8 cellular contexts compared by ENCODE assay signal in the genomic region with DNA sequence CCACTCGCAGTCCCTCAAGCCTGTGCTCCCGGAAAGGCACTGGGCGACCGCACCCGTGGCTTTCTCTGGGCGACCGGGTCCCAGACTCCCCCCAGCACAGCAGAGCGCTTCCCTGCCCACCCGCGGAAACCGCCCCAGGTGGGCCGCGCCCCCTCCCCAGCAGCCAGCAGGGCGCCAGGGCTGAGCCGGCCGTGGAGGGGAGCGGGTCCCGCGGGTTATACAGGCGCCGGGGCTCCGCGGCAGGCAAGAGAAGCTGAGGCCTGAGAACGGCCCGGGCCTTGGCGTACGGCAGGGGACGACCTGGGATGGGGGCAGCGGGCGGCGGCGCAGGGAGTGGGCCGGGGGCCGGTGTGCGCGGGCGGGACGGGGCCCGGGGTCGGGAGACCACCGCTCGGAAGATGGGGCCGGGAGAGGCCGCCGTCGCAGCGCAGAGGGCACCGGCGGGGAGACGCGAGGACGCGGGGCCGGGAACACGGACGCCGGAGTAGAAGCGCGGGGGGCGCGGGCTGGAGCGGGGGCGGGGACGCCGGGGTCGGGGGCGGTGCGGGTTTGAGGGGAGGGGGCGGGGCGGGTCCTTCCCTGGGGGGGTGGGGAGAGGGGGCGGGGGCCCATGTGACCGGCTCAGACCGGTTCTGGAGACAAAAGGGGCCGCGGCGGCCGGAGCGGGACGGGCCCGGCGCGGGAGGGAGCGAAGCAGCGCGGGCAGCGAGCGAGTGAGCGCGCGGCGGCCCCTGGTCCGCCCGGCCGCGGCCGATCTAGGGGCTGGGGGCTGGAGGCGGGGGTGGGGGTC. TPM values are rescaled to one million over a fixed set of nuclear protein-coding genes. Genes with fewer than 3 reads are reported as not detected.
DNase-seq lines count a peak whose midpoint lies in the region; ATAC-seq and TF ChIP-seq lines count a peak whose summit lies in the region.

MDK (plus strand) TSS at position 624 of the 790 bp plus-strand sequence. CDS start 389 bp downstream, outside the sequence.

- H3K9me3 Mint-ChIP-seq in Caco-2 (ENCODE audit: unreplicated experiment): no peaks in the 10 kb centered on the region
- H3K9me3 Mint-ChIP-seq in activated T-helper 2 cell treated with anti-CD3 and anti-CD28 coated beads, Interferon-gamma antibody, Interleukin-2, Interleukin-4, amounts not matched to agents 10 μg/mL and 5 μg/mL and 100 μg/mL, durations not matched to agents 14 hours and 24 hours and 36 hours: no peaks in the 10 kb centered on the region

- WGBS in psoas muscle, 3 donors: 0 to 2% (median 1%) methylated on average over 33 to 89 of the region's 97 CpGs

- TF ChIP-seq CTCF in Caco-2 (IDR thresholded peaks at IDR 0.05; ENCODE audit: insufficient read depth in 1 of 2, low read depth in 1 of 2, low read length in 1 of 2, severe bottlenecking in 1 of 2, unreplicated experiment in 1 of 2) (no peak), left ventricle myocardium inferior (IDR thresholded peaks at IDR 0.05; ENCODE audit: borderline replicate concordance) (no peak), psoas muscle (IDR thresholded peaks at IDR 0.05) (no peak)

- H3K27me3 ChIP-seq in Caco-2 (replicated peaks; ENCODE audit: control insufficient read depth, insufficient read depth, low read length) (no peaks in the 10 kb centered on the region), left ventricle myocardium inferior (ENCODE audit: low read depth) (peaks cover 27% of the 10 kb centered on the region), psoas muscle (ENCODE audit: insufficient read depth in 3 of 3, low read length in 2 of 3) (peaks cover 0 to 27% (median 15%) of the 10 kb centered on the region in 3 donors)

- DNase-seq in Caco-2: peak; percentile 79 to 84
- DNase-seq in HT-29 (ENCODE audit: low spot score): no peak
- no peak for DNase-seq in activated T-helper 2 cell treated with anti-CD3 and anti-CD28 coated beads, Interferon-gamma antibody, Interleukin-2, Interleukin-4, amounts not matched to agents 10 μg/mL and 5 μg/mL and 100 μg/mL, durations not matched to agents 14 hours and 24 hours and 36 hours (ENCODE audit: low spot score)
- no peak for DNase-seq in left ventricle myocardium inferior
- peak in 1 of 2 donors; percentile 64 for DNase-seq in psoas muscle
- DNase-seq in hippocampal formation (lab: John Stamatoyannopoulos, UW): no peak

- H3K4me3 Mint-ChIP-seq in Caco-2 (ENCODE audit: unreplicated experiment): peak within 1 kb of the TSS; percentile 95
- H3K4me3 Mint-ChIP-seq in activated T-helper 2 cell treated with anti-CD3 and anti-CD28 coated beads, Interferon-gamma antibody, Interleukin-2, Interleukin-4, amounts not matched to agents 10 μg/mL and 5 μg/mL and 100 μg/mL, durations not matched to agents 14 hours and 24 hours and 36 hours (ENCODE audit: low read depth): peak within 1 kb of the TSS; percentile 67

- no peaks in the 10 kb centered on the region for H3K27me3 Mint-ChIP-seq in Caco-2 (ENCODE audit: insufficient read depth, unreplicated experiment)
- H3K27me3 Mint-ChIP-seq in activated T-helper 2 cell treated with anti-CD3 and anti-CD28 coated beads, Interferon-gamma antibody, Interleukin-2, Interleukin-4, amounts not matched to agents 10 μg/mL and 5 μg/mL and 100 μg/mL, durations not matched to agents 14 hours and 24 hours and 36 hours (ENCODE audit: low read depth): peaks cover 24% of the 10 kb centered on the region

- CTCF ChIA-PET in Caco-2 (lab: Charles Lee): interaction anchor here (0.6 to 0.8 kb wide), 2 partner anchors 10 to 141 kb away, joined by 3 to 4 read pairs; partner anchors contain the start of gene CHRM4

- H3K9me3 ChIP-seq in Caco-2 (no peaks in the 10 kb centered on the region), left ventricle myocardium inferior (replicated peaks) (no peaks in the 10 kb centered on the region), psoas muscle (no peaks in the 10 kb centered on the region)

- H3K4me1 ChIP-seq in Caco-2 (peaks cover 14% of the 10 kb centered on the region), left ventricle myocardium inferior (peaks cover 34% of the 10 kb centered on the region), psoas muscle (peaks cover 14% of the 10 kb centered on the region)

- H3K27ac Mint-ChIP-seq in Caco-2 (ENCODE audit: unreplicated experiment): peak within 1 kb of the TSS; percentile 76
- H3K27ac Mint-ChIP-seq in activated T-helper 2 cell treated with anti-CD3 and anti-CD28 coated beads, Interferon-gamma antibody, Interleukin-2, Interleukin-4, amounts not matched to agents 10 μg/mL and 5 μg/mL and 100 μg/mL, durations not matched to agents 14 hours and 24 hours and 36 hours: peak within 1 kb of the TSS; percentile 17

- H3K36me3 ChIP-seq in Caco-2 (ENCODE audit: control insufficient read depth, insufficient read depth, low read length) (no peaks in the 10 kb centered on the region; the same call in 1 of the 2 replicates), left ventricle myocardium inferior (peaks cover 20% of the 10 kb centered on the region), psoas muscle (ENCODE audit: insufficient read depth in 1 of 2, low read depth in 1 of 2) (peaks cover 5 to 28% of the 10 kb centered on the region in 2 donors)

- ATAC-seq in psoas muscle (peak; percentile 10 to 24 (median 20)), GM18907 (IDR thresholded peaks at IDR 0.05; ENCODE audit: unreplicated experiment) (no peak), HG02870 (IDR thresholded peaks at IDR 0.05; ENCODE audit: unreplicated experiment) (no peak)

- peaks cover 63% of the 10 kb centered on the region for H3K36me3 Mint-ChIP-seq in Caco-2 (ENCODE audit: insufficient read depth, unreplicated experiment)
- peaks cover 28% of the 10 kb centered on the region for H3K36me3 Mint-ChIP-seq in activated T-helper 2 cell treated with anti-CD3 and anti-CD28 coated beads, Interferon-gamma antibody, Interleukin-2, Interleukin-4, amounts not matched to agents 10 μg/mL and 5 μg/mL and 100 μg/mL, durations not matched to agents 14 hours and 24 hours and 36 hours (ENCODE audit: low read depth)

- intact Hi-C loops in Caco-2 (cut with micrococcal nuclease; ENCODE audit: unreplicated experiment) (loop anchor here (1.0 kb wide), 1 partner anchor 8 kb away; no protein-coding TSS in a partner anchor), left ventricle myocardium inferior (cut with micrococcal nuclease) (no loop called here), psoas muscle (cut with DNase I) (no loop called here)
- intact Hi-C loops in activated T-helper 2 cell treated with anti-CD3 and anti-CD28 coated beads, Interferon-gamma antibody, Interleukin-2, Interleukin-4, amounts not matched to agents 10 μg/mL and 5 μg/mL and 100 μg/mL, durations not matched to agents 14 hours and 24 hours and 36 hours (cut with micrococcal nuclease): loop anchor here (2.0 to 10.0 kb wide), 2 partner anchors 28 to 324 kb away; partner anchors contain the start of genes ARHGAP1 and ZNF408

- no peaks in the 10 kb centered on the region for H3K4me1 Mint-ChIP-seq in Caco-2 (ENCODE audit: low read depth, unreplicated experiment)
- peaks cover 5% of the 10 kb centered on the region for H3K4me1 Mint-ChIP-seq in activated T-helper 2 cell treated with anti-CD3 and anti-CD28 coated beads, Interferon-gamma antibody, Interleukin-2, Interleukin-4, amounts not matched to agents 10 μg/mL and 5 μg/mL and 100 μg/mL, durations not matched to agents 14 hours and 24 hours and 36 hours (ENCODE audit: low read depth)

- POLR2A ChIA-PET in Caco-2 (lab: Charles Lee): no interaction called here

- no TSS peak for BruUV-seq in Caco-2 (replicated peaks; lab: Mats Ljungman, UMichigan)

- H3K4me3 ChIP-seq in Caco-2 (ENCODE audit: low read depth, low read length) (peak within 1 kb of the TSS; percentile 60), left ventricle myocardium inferior (peak within 1 kb of the TSS; percentile 79), psoas muscle (peak within 1 kb of the TSS; percentile 70)

- peak within 1 kb of the TSS; percentile 83 for H3K27ac ChIP-seq in left ventricle myocardium inferior (replicated peaks)
- peak within 1 kb of the TSS; percentile 3 for H3K27ac ChIP-seq in psoas muscle

RNA-seq across cellular contexts. Expression of gene MDK, which starts in this region (rescaled TPM):
- total RNA-seq in Caco-2 (2022) (601 and 699 TPM in 2 replicates), left ventricle myocardium inferior (5.4 TPM), psoas muscle (1 to 10 TPM; 1.4 to 6.3 (median 2.4) TPM)
- total RNA-seq in HT-29 (2014; rRNA removed; shearing (Covaris generic)): 90.8 and 110 TPM in 2 replicates
- 2.8 and 4.5 TPM in 2 replicates for total RNA-seq in activated T-helper 2 cell treated with anti-CD3 and anti-CD28 coated beads, Interferon-gamma antibody, Interleukin-2, Interleukin-4, amounts not matched to agents 10 μg/mL and 5 μg/mL and 100 μg/mL, durations not matched to agents 14 hours and 24 hours and 36 hours
- polyA plus RNA-seq in psoas muscle: 1 to 10 TPM; 1.2 to 2.0 (median 1.8) TPM

Comparison
In these comparisons a context has a peak if more than half of its experiments do, and no peak if none do; other contexts are left out.
1. RNA of gene MDK (total RNA-seq): 601 to 699 TPM in Caco-2 and 90.8 to 110 TPM in HT-29; 5.4 TPM in left ventricle myocardium inferior (single experiment), 1.4 to 6.3 TPM in psoas muscle and 2.8 to 4.5 TPM in activated T-helper 2 cell treated with anti-CD3 and anti-CD28 coated beads, Interferon-gamma antibody, Interleukin-2, Interleukin-4, amounts not matched to agents 10 μg/mL and 5 μg/mL and 100 μg/mL, durations not matched to agents 14 hours and 24 hours and 36 hours; every median in the first group is over 10 times any median in the second.
2. DNase-seq: peak in Caco-2 (2 of 2); none in HT-29 (single experiment), activated T-helper 2 cell treated with anti-CD3 and anti-CD28 coated beads, Interferon-gamma antibody, Interleukin-2, Interleukin-4, amounts not matched to agents 10 μg/mL and 5 μg/mL and 100 μg/mL, durations not matched to agents 14 hours and 24 hours and 36 hours (single experiment), left ventricle myocardium inferior (single experiment) and hippocampal formation (0 of 2).
3. ATAC-seq: peak in psoas muscle (4 of 4); none in GM18907 (single experiment) and HG02870 (single experiment).
4. intact Hi-C loops: an anchor here in Caco-2 (1.0 kb wide) and activated T-helper 2 cell treated with anti-CD3 and anti-CD28 coated beads, Interferon-gamma antibody, Interleukin-2, Interleukin-4, amounts not matched to agents 10 μg/mL and 5 μg/mL and 100 μg/mL, durations not matched to agents 14 hours and 24 hours and 36 hours (2.0 to 10.0 kb wide); none called in left ventricle myocardium inferior and psoas muscle.
5. Peak in every context shown above with its lines, with median percentiles within 50 percentile points of each other: H3K4me3 ChIP-seq.